ENCODE assay signal across 8 cellular contexts in the genomic region with DNA sequence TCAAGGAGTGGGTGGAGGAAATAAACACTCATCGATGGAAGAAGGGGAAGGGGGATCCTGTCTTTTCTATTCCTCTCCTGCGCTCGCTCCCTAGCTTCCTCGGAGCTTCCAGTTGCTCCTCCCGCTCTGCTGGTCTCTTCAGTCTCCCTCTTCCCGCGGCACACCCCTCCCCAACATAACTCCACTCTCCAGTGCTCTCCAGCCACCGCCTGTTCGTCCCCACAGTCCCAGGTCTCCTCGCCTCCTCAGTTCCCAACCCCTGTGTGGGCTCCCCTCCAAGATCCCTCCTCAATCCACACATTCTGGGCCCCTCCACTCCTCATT. TPM values are rescaled to one million over a fixed set of nuclear protein-coding genes. Genes with fewer than 3 reads are reported as not detected.
DNase-seq lines count a peak whose midpoint lies in the region; ATAC-seq and TF ChIP-seq lines count a peak whose summit lies in the region.

No MANE protein-coding gene starts in this region.

- no peaks in the 10 kb centered on the region for H3K9me3 Mint-ChIP-seq in activated B cell treated with CpG ODN at 0.5 μM for 24 hours

- peak overlapping the region; percentile 82 for H3K27ac Mint-ChIP-seq in activated B cell treated with CpG ODN at 0.5 μM for 24 hours

- TF ChIP-seq CTCF in activated B cell treated with CpG ODN at 0.5 μM for 24 hours (IDR thresholded peaks at IDR 0.05) (no peak), retinal pigment epithelial cell (conservative IDR thresholded peaks at IDR 0.05; ENCODE audit: low read depth, low read length) (no peak), GM20000 (IDR thresholded peaks at IDR 0.05; ENCODE audit: extremely low read depth, missing control alignments) (no peak)

- peak; percentile 22 for DNase-seq in COLO668 (lab: John Stamatoyannopoulos, UW; ENCODE audit: unreplicated experiment)
- DNase-seq in activated B cell treated with CpG ODN at 0.5 μM for 24 hours: no peak
- peak; percentile 26 for DNase-seq in left cardiac atrium
- DNase-seq in retinal pigment epithelial cell (ENCODE audit: low read depth): no peak
- no peak for DNase-seq in GM20000 (ENCODE audit: low spot score)
- DNase-seq in activated CD4-positive, alpha-beta T cell treated with anti-CD3 and anti-CD28 coated beads, Interleukin-2, amount 50 U/mL, for 4 hours: no peak

- peaks cover 20% of the 10 kb centered on the region for H3K36me3 Mint-ChIP-seq in activated B cell treated with CpG ODN at 0.5 μM for 24 hours (ENCODE audit: low read depth)

- H3K4me3 Mint-ChIP-seq in activated B cell treated with CpG ODN at 0.5 μM for 24 hours: peak overlapping the region; percentile 98

- peaks cover 21% of the 10 kb centered on the region for H3K4me1 Mint-ChIP-seq in activated B cell treated with CpG ODN at 0.5 μM for 24 hours

- peak overlapping the region; percentile 97 for H3K4me3 ChIP-seq in retinal pigment epithelial cell (ENCODE audit: low read length)

- POLR2A ChIA-PET in activated B cell treated with CpG ODN at 0.5 μM for 24 hours (lab: Charles Lee): interaction anchor here (0.7 to 1.4 kb wide), 4 partner anchors 101 to 1543 kb away, joined by 3 to 6 read pairs (median 4); a partner anchor contains a TSS

- H3K27me3 Mint-ChIP-seq in activated B cell treated with CpG ODN at 0.5 μM for 24 hours: peaks cover 5% of the 10 kb centered on the region

- ATAC-seq in HG03095 (IDR thresholded peaks at IDR 0.05; ENCODE audit: unreplicated experiment) (peak; percentile 9), activated B cell treated with CpG ODN at 0.5 μM for 24 hours (ENCODE audit: low read depth) (no peak), left cardiac atrium (peak; percentile 39 to 63), GM21619 (IDR thresholded peaks at IDR 0.05; ENCODE audit: unreplicated experiment) (no peak)

- CTCF ChIA-PET in activated B cell treated with CpG ODN at 0.5 μM for 24 hours (lab: Charles Lee): interaction anchor here (1.5 kb wide), 1 partner anchor 483 kb away, joined by 3 read pairs; no protein-coding TSS in a partner anchor

- intact Hi-C loops in activated B cell treated with CpG ODN at 0.5 μM for 24 hours (cut with micrococcal nuclease): loop anchor here (1.0 to 10.0 kb wide), 11 partner anchors 24 to 1698 kb away; a partner anchor contains a TSS
- intact Hi-C loops in left cardiac atrium (cut with DNase I): no loop called here

RNA-seq across cellular contexts. Expression of a gene that starts 0.4 kb away (rescaled TPM):
- total RNA-seq in activated B cell treated with CpG ODN at 0.5 μM for 24 hours (13.8 and 15.5 TPM in 2 replicates), left cardiac atrium (10 to 100 TPM in 1 of 2 donors, 1 to 10 TPM in 1; 9.1 to 10.6 TPM)

RNA-seq across cellular contexts. Expression of a gene that starts 6.5 kb away (rescaled TPM):
- total RNA-seq in activated B cell treated with CpG ODN at 0.5 μM for 24 hours: not detected in 2 replicates
- total RNA-seq in left cardiac atrium: not detected

Comparison
In these comparisons a context has a peak if more than half of its experiments do, and no peak if none do; other contexts are left out.
1. DNase-seq: peak in COLO668 (single experiment) and left cardiac atrium (single experiment); none in activated B cell treated with CpG ODN at 0.5 μM for 24 hours (single experiment), retinal pigment epithelial cell (single experiment), GM20000 (single experiment) and activated CD4-positive, alpha-beta T cell treated with anti-CD3 and anti-CD28 coated beads, Interleukin-2, amount 50 U/mL, for 4 hours (0 of 2).
2. ATAC-seq: peak in HG03095 (single experiment) and left cardiac atrium (2 of 2); none in activated B cell treated with CpG ODN at 0.5 μM for 24 hours (single experiment) and GM21619 (single experiment).